Comparison of ENCODE assay signal across 19 cellular contexts in the genomic region with DNA sequence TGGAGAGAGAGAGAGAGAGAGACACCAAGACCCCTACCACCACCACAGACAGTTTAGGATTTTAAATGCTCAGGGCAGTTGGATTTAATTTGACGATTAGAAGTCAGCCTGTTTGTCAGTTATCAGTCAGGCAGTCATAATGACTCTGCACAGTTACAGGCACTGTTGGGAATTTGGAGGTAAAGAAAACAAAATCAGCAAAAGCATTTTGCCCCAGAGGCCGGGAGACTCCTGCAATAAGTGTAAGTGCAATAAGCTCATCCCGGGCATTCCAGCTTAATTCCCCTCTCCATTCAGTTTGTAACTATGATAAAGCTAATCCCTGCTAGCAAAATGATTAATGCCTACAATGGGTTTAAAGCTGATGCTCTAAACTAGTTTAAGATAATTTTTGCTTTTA. TPM values are rescaled to one million over a fixed set of nuclear protein-coding genes. Genes with fewer than 3 reads are reported as not detected.
DNase-seq lines count a peak whose midpoint lies in the region; ATAC-seq and TF ChIP-seq lines count a peak whose summit lies in the region.
"Had no signal": no experiment of that assay in that cellular context is flagged by ENCODE, and none has a peak within 500 bp of the region (broad histone marks: within the 10 kb centered on the region; RNA-seq: fewer than 3 reads in every experiment).

No MANE protein-coding gene starts in this region.

- no peak for ATAC-seq in GM19324 (IDR thresholded peaks at IDR 0.05; ENCODE audit: low FRiP score, unreplicated experiment)
- ATAC-seq: GM12878 had no signal

- H3K36me3 Mint-ChIP-seq in MCF 10A (ENCODE audit: insufficient read depth, unreplicated experiment) (peaks cover 45% of the 10 kb centered on the region), glutamatergic neuron (ENCODE audit: unreplicated experiment) (no peaks in the 10 kb centered on the region), progenitor cell of endocrine pancreas (ENCODE audit: insufficient read depth) (peaks cover 11% of the 10 kb centered on the region)
- H3K36me3 Mint-ChIP-seq in CD8-positive, alpha-beta memory T cell, result no peaks in the 10 kb centered on the region
- H3K36me3 Mint-ChIP-seq: IgD-negative memory B cell had no signal

- no peaks in the 10 kb centered on the region for H3K4me1 ChIP-seq in breast epithelium
- H3K4me1 ChIP-seq in CD8-positive, alpha-beta memory T cell (ENCODE audit: insufficient read depth, low read length), result no peaks in the 10 kb centered on the region

- H3K4me1 Mint-ChIP-seq in MCF 10A (ENCODE audit: insufficient read depth, unreplicated experiment) (peaks cover 48% of the 10 kb centered on the region), glutamatergic neuron (ENCODE audit: low read depth, unreplicated experiment) (peaks cover 23% of the 10 kb centered on the region), progenitor cell of endocrine pancreas (ENCODE audit: low read depth) (peaks cover 14% of the 10 kb centered on the region)
- H3K4me1 Mint-ChIP-seq in CD8-positive, alpha-beta memory T cell, result no peaks in the 10 kb centered on the region
- H3K4me1 Mint-ChIP-seq: IgD-negative memory B cell had no signal

- H3K9me3 ChIP-seq in breast epithelium (no peaks in the 10 kb centered on the region), SK-N-MC (ENCODE audit: low read depth, low read length) (0 out of 2 replicates have a peak, but pooled peaks cover 7% of the 10 kb centered on the region)
- no peaks in the 10 kb centered on the region for H3K9me3 ChIP-seq in CD8-positive, alpha-beta memory T cell (ENCODE audit: low read length)
- H3K9me3 ChIP-seq: SJCRH30 had no signal

- H3K4me3 ChIP-seq in breast epithelium, result no peak overlapping the region
- H3K4me3 ChIP-seq in SK-N-MC, result 0 out of 2 replicates have a peak overlapping the region, but pooled peaks have one; percentile 17
- H3K4me3 ChIP-seq in CD8-positive, alpha-beta memory T cell (ENCODE audit: low read length), result no peak overlapping the region
- H3K4me3 ChIP-seq: GM12878, SJCRH30 had no signal

- H3K9me3 Mint-ChIP-seq in MCF 10A (ENCODE audit: unreplicated experiment), result no peaks in the 10 kb centered on the region
- no peaks in the 10 kb centered on the region for H3K9me3 Mint-ChIP-seq in glutamatergic neuron (ENCODE audit: unreplicated experiment)
- peaks cover 0 to 13% (median 3%) of the 10 kb centered on the region in 5 donors for H3K9me3 Mint-ChIP-seq in CD8-positive, alpha-beta memory T cell
- H3K9me3 Mint-ChIP-seq in progenitor cell of endocrine pancreas (ENCODE audit: low read depth), result no peaks in the 10 kb centered on the region

- H3K9ac ChIP-seq in SK-N-MC (ENCODE audit: insufficient read length), result no peak overlapping the region

- no peak for DNase-seq in MCF 10A (ENCODE audit: unreplicated experiment)
- DNase-seq in breast epithelium (ENCODE audit: low spot score in 2 of 2), result no peak
- DNase-seq in SK-N-MC (ENCODE audit: low read depth, low spot score), result no peak
- DNase-seq in glutamatergic neuron, result no peak
- no peak for DNase-seq in HEK293T (ENCODE audit: extremely low spot score)
- DNase-seq in CD8-positive, alpha-beta memory T cell, result no peak
- DNase-seq in progenitor cell of endocrine pancreas (ENCODE audit: low spot score, unreplicated experiment), result no peak
- DNase-seq: 8988T, COR-L47, HCEC 1CT, NCI-H146, NCI-H2107, NCI-H446 treated with DMSO at 0.1 percent for 48 hours, NCI-H774, SJCRH30 had no signal

- POLR2A ChIA-PET in MCF 10A (lab: Yijun Ruan, JAX) (interaction anchor here (0.6 to 2.3 kb wide), 5 partner anchors 8 to 559 kb away, joined by 3 to 14 read pairs (median 4); a partner anchor contains a TSS), HEK293T (lab: Yijun Ruan, JAX) (interaction anchor here (0.6 kb wide), 1 partner anchor 165 kb away, joined by 3 read pairs; no protein-coding TSS in a partner anchor)
- POLR2A ChIA-PET in CD8-positive, alpha-beta memory T cell (lab: Charles Lee), result no interaction called here

- H3K27ac Mint-ChIP-seq in MCF 10A (ENCODE audit: low read depth, unreplicated experiment), result peak overlapping the region; percentile 66
- peak overlapping the region; percentile 84 for H3K27ac Mint-ChIP-seq in glutamatergic neuron (ENCODE audit: unreplicated experiment)
- H3K27ac Mint-ChIP-seq in CD8-positive, alpha-beta memory T cell, result no peak overlapping the region
- no peak overlapping the region for H3K27ac Mint-ChIP-seq in progenitor cell of endocrine pancreas
- H3K27ac Mint-ChIP-seq: IgD-negative memory B cell had no signal

- H3K36me3 ChIP-seq in breast epithelium (no peaks in the 10 kb centered on the region), SK-N-MC (ENCODE audit: insufficient read depth, low read length) (peaks cover 40% of the 10 kb centered on the region)
- no peaks in the 10 kb centered on the region for H3K36me3 ChIP-seq in CD8-positive, alpha-beta memory T cell (ENCODE audit: insufficient read depth, low read length)

- no peak for TF ChIP-seq POLR2A in breast epithelium (IDR thresholded peaks at IDR 0.05)

- peak overlapping the region in 1 of 2 donors; percentile 22 for H3K27ac ChIP-seq in breast epithelium
- H3K27ac ChIP-seq in SK-N-MC, result 0 out of 2 replicates have a peak overlapping the region, but pooled peaks have one; percentile 92
- H3K27ac ChIP-seq in CD8-positive, alpha-beta memory T cell (ENCODE audit: low read depth, low read length), result no peak overlapping the region
- H3K27ac ChIP-seq: C4-2B, SJCRH30 had no signal

- CTCF ChIA-PET in MCF 10A (lab: Yijun Ruan, JAX) (interaction anchor here (1.0 kb wide), 1 partner anchor 11 kb away, joined by 6 read pairs; no protein-coding TSS in a partner anchor), HEK293T (lab: Yijun Ruan, JAX) (interaction anchor here (0.8 kb wide), 1 partner anchor 8 kb away, joined by 4 read pairs; no protein-coding TSS in a partner anchor)
- CTCF ChIA-PET in CD8-positive, alpha-beta memory T cell (lab: Charles Lee), result no interaction called here

- no peaks in the 10 kb centered on the region for H3K27me3 ChIP-seq in breast epithelium
- no peaks in the 10 kb centered on the region for H3K27me3 ChIP-seq in CD8-positive, alpha-beta memory T cell (ENCODE audit: insufficient read depth, low read length, poor library complexity, severe bottlenecking)
- H3K27me3 ChIP-seq: SJCRH30 had no signal

- H3K27me3 Mint-ChIP-seq in MCF 10A (ENCODE audit: insufficient read depth, unreplicated experiment) (no peaks in the 10 kb centered on the region), glutamatergic neuron (ENCODE audit: unreplicated experiment) (no peaks in the 10 kb centered on the region), progenitor cell of endocrine pancreas (no peaks in the 10 kb centered on the region)
- no peaks in the 10 kb centered on the region for H3K27me3 Mint-ChIP-seq in CD8-positive, alpha-beta memory T cell
- H3K27me3 Mint-ChIP-seq: IgD-negative memory B cell had no signal

- no peak for TF ChIP-seq CTCF in MCF 10A (IDR thresholded peaks at IDR 0.05; ENCODE audit: unreplicated experiment)
- TF ChIP-seq CTCF in breast epithelium (IDR thresholded peaks at IDR 0.05), result no peak
- TF ChIP-seq CTCF in glutamatergic neuron (IDR thresholded peaks at IDR 0.05; ENCODE audit: partially characterized antibody, unreplicated experiment), result no peak
- no peak for TF ChIP-seq CTCF in progenitor cell of endocrine pancreas (IDR thresholded peaks at IDR 0.05; ENCODE audit: unreplicated experiment)

- no TSS peak for BruUV-seq in MCF 10A (replicated peaks; lab: Mats Ljungman, UMichigan)

- no peak overlapping the region for H3K4me3 Mint-ChIP-seq in MCF 10A (ENCODE audit: unreplicated experiment)
- no peak overlapping the region for H3K4me3 Mint-ChIP-seq in glutamatergic neuron (ENCODE audit: unreplicated experiment)
- H3K4me3 Mint-ChIP-seq in CD8-positive, alpha-beta memory T cell, result no peak overlapping the region
- no peak overlapping the region for H3K4me3 Mint-ChIP-seq in progenitor cell of endocrine pancreas (ENCODE audit: low read depth)
- H3K4me3 Mint-ChIP-seq: IgD-negative memory B cell had no signal

- intact Hi-C loops in MCF 10A (cut with micrococcal nuclease), result no loop called here
- intact Hi-C loops in breast epithelium (cut with DNase I; ENCODE audit: low total_unique reads), result no loop called here

TF ChIP-seq in HEK293T, 16 proteins besides CTCF, POLR2A, EP300 and RAD21:
- TF ChIP-seq L3MBTL2 (conservative IDR thresholded peaks at IDR 0.05) (no peak), FOXM1 (IDR thresholded peaks at IDR 0.05; ENCODE audit: borderline replicate concordance) (no peak), ZNF384 (IDR thresholded peaks at IDR 0.05) (no peak), FOXA1 (IDR thresholded peaks at IDR 0.05) (no peak), BHLHE40 (IDR thresholded peaks at IDR 0.05; ENCODE audit: borderline replicate concordance) (no peak), SP1 (IDR thresholded peaks at IDR 0.05) (no peak), CTBP1 (IDR thresholded peaks at IDR 0.05; ENCODE audit: borderline replicate concordance) (no peak), ARNT (IDR thresholded peaks at IDR 0.05) (no peak), HDGF (IDR thresholded peaks at IDR 0.05; ENCODE audit: borderline replicate concordance) (no peak), ELF4 (IDR thresholded peaks at IDR 0.05) (no peak)
- TF ChIP-seq, protein P1, sequence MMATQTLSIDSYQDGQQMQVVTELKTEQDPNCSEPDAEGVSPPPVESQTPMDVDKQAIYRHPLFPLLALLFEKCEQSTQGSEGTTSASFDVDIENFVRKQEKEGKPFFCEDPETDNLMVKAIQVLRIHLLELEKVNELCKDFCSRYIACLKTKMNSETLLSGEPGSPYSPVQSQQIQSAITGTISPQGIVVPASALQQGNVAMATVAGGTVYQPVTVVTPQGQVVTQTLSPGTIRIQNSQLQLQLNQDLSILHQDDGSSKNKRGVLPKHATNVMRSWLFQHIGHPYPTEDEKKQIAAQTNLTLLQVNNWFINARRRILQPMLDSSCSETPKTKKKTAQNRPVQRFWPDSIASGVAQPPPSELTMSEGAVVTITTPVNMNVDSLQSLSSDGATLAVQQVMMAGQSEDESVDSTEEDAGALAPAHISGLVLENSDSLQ (IDR thresholded peaks at IDR 0.05), result no peak

RNA-seq across cellular contexts. Expression of a gene that starts 13.5 kb away (rescaled TPM):
- total RNA-seq in MCF 10A (2022) (91.0 and 140 TPM in 2 replicates), breast epithelium (100 to 1,000 TPM in 2 of 3 donors, 10 to 100 TPM in 1; 67.5 to 157 (median 108) TPM), glutamatergic neuron (ENCODE audit: unreplicated experiment) (91.3 TPM), progenitor cell of endocrine pancreas (136 and 137 TPM in 2 replicates)
- not detected for total RNA-seq in CD8-positive, alpha-beta memory T cell
- polyA plus RNA-seq in CD8-positive, alpha-beta memory T cell, result not detected
- polyA plus RNA-seq: IgD-negative memory B cell had no signal

Comparison
In these comparisons a context has a peak if more than half of its experiments do, and no peak if none do; other contexts are left out.
1. H3K27ac Mint-ChIP-seq: peak in MCF 10A (single experiment) and glutamatergic neuron (single experiment); none in CD8-positive, alpha-beta memory T cell (0 of 8) and progenitor cell of endocrine pancreas (single experiment).
2. RNA of a gene that starts 13.5 kb away (total RNA-seq): 91.0 to 140 TPM in MCF 10A, 136 to 137 TPM in progenitor cell of endocrine pancreas, 67.5 to 157 TPM in breast epithelium and 91.3 TPM in glutamatergic neuron (single experiment); not detected in CD8-positive, alpha-beta memory T cell; every median in the first group is over 10 times any median in the second.